ENCODE assay signal across 8 cellular contexts in genomic region chr2:241985161-241985985, GRCh38.
DNase-seq lines count a peak whose midpoint lies in the region; ATAC-seq and TF ChIP-seq lines count a peak whose summit lies in the region.
"Not testable (repeated sequence)": the region's sequence is repeated elsewhere in the genome, so short reads cannot be mapped to it uniquely, and the experiment has no call there.

No MANE protein-coding gene starts in this region.

- ATAC-seq in CD4-positive, alpha-beta T cell (ENCODE audit: poor library complexity) = peak; percentile 99
- ATAC-seq in T-helper 17 cell (peak; percentile 100), naive B cell (ENCODE audit: low read depth in 2 of 2) (peak; percentile 94 to 96)
- peak; percentile 35 for ATAC-seq in activated T-helper 17 cell treated with anti-CD3 and anti-CD28 coated beads, Interleukin-2, amount 50 U/mL, for 72 hours (replicated peaks)

- not testable (repeated sequence) for H3K27ac ChIP-seq in CD4-positive, alpha-beta T cell (ENCODE audit: low read depth, low read length)

- H3K9me3 ChIP-seq in CD4-positive, alpha-beta T cell (ENCODE audit: control insufficient read depth, low read length); T-helper 17 cell (ENCODE audit: control insufficient read depth, low read length, poor library complexity, severe bottlenecking): not testable (repeated sequence)

- peak; percentile 13 to 74 (median 55) for DNase-seq in CD4-positive, alpha-beta T cell
- DNase-seq in T-helper 17 cell = peak in 2 of 3 donors; percentile 49 to 52
- DNase-seq in activated CD4-positive, alpha-beta memory T cell treated with anti-CD3 and anti-CD28 coated beads, Interleukin-2, amount 10 ng/mL, durations not matched to agents 7 days and 5 days = peak; percentile 38
- peak; percentile 85 for DNase-seq in naive B cell
- peak; percentile 27 to 79 for DNase-seq in stimulated activated CD4-positive, alpha-beta T cell treated with anti-CD3 and anti-CD28 coated beads, Interleukin-4, amount 100 ng/mL, for 4 hours
- DNase-seq in stimulated activated naive CD4-positive, alpha-beta T cell (lab: John Stamatoyannopoulos, UW) = peak; percentile 24 to 82 (median 56)

- POLR2A ChIA-PET in CD4-positive, alpha-beta T cell (lab: Charles Lee) = not testable (repeated sequence)
- POLR2A ChIA-PET in activated CD4-positive, alpha-beta memory T cell treated with anti-CD3 and anti-CD28 coated beads, Interleukin-2, amount 10 ng/mL, durations not matched to agents 7 days and 5 days (lab: Charles Lee) = interaction anchor here (0.8 kb wide), 1 partner anchor 10 kb away, joined by 3 read pairs; no protein-coding TSS in a partner anchor

- not testable (repeated sequence) for H3K27me3 Mint-ChIP-seq in CD4-positive, alpha-beta T cell; T-helper 17 cell; activated CD4-positive, alpha-beta memory T cell treated with anti-CD3 and anti-CD28 coated beads, Interleukin-2, amount 10 ng/mL, durations not matched to agents 7 days and 5 days; activated T-helper 17 cell treated with anti-CD3 and anti-CD28 coated beads, Interleukin-2, amount 50 U/mL, for 72 hours; dendritic cell treated with granulocyte-macrophage colony-stimulating factor and Interleukin-4, amounts not matched to agents 40 ng/mL and 50 ng/mL, for 4 days; naive B cell

- H3K9me3 Mint-ChIP-seq in CD4-positive, alpha-beta T cell; activated CD4-positive, alpha-beta memory T cell treated with anti-CD3 and anti-CD28 coated beads, Interleukin-2, amount 10 ng/mL, durations not matched to agents 7 days and 5 days; activated T-helper 17 cell treated with anti-CD3 and anti-CD28 coated beads, Interleukin-2, amount 50 U/mL, for 72 hours; naive B cell: not testable (repeated sequence)
- H3K9me3 Mint-ChIP-seq in dendritic cell treated with granulocyte-macrophage colony-stimulating factor and Interleukin-4, amounts not matched to agents 40 ng/mL and 50 ng/mL, for 4 days = peaks cover 33% of the 10 kb centered on the region

- intact Hi-C loops in CD4-positive, alpha-beta T cell (cut with DNase I, micrococcal nuclease); dendritic cell treated with granulocyte-macrophage colony-stimulating factor and Interleukin-4, amounts not matched to agents 40 ng/mL and 50 ng/mL, for 4 days (cut with micrococcal nuclease): not testable (repeated sequence)

- H3K27ac Mint-ChIP-seq in CD4-positive, alpha-beta T cell = peak overlapping the region; percentile 81
- H3K27ac Mint-ChIP-seq in T-helper 17 cell (peak overlapping the region; percentile 95), naive B cell (peak overlapping the region; percentile 95 to 99 (median 98))
- H3K27ac Mint-ChIP-seq in activated CD4-positive, alpha-beta memory T cell treated with anti-CD3 and anti-CD28 coated beads, Interleukin-2, amount 10 ng/mL, durations not matched to agents 7 days and 5 days = peak overlapping the region; percentile 14
- peak overlapping the region; percentile 29 for H3K27ac Mint-ChIP-seq in activated T-helper 17 cell treated with anti-CD3 and anti-CD28 coated beads, Interleukin-2, amount 50 U/mL, for 72 hours
- H3K27ac Mint-ChIP-seq in dendritic cell treated with granulocyte-macrophage colony-stimulating factor and Interleukin-4, amounts not matched to agents 40 ng/mL and 50 ng/mL, for 4 days = peak overlapping the region; percentile 16

- not testable (repeated sequence) for H3K27me3 ChIP-seq in CD4-positive, alpha-beta T cell (ENCODE audit: control insufficient read depth, insufficient read depth, low read length)

- H3K4me3 Mint-ChIP-seq in CD4-positive, alpha-beta T cell = peak overlapping the region; percentile 46
- H3K4me3 Mint-ChIP-seq in T-helper 17 cell (peak overlapping the region; percentile 59), naive B cell (peak overlapping the region; percentile 30 to 80 (median 62))
- not testable (repeated sequence) for H3K4me3 Mint-ChIP-seq in activated CD4-positive, alpha-beta memory T cell treated with anti-CD3 and anti-CD28 coated beads, Interleukin-2, amount 10 ng/mL, durations not matched to agents 7 days and 5 days; dendritic cell treated with granulocyte-macrophage colony-stimulating factor and Interleukin-4, amounts not matched to agents 40 ng/mL and 50 ng/mL, for 4 days
- H3K4me3 Mint-ChIP-seq in activated T-helper 17 cell treated with anti-CD3 and anti-CD28 coated beads, Interleukin-2, amount 50 U/mL, for 72 hours = peak overlapping the region; percentile 24

- H3K36me3 Mint-ChIP-seq in CD4-positive, alpha-beta T cell (ENCODE audit: low read depth); T-helper 17 cell (ENCODE audit: low read depth); activated CD4-positive, alpha-beta memory T cell treated with anti-CD3 and anti-CD28 coated beads, Interleukin-2, amount 10 ng/mL, durations not matched to agents 7 days and 5 days (ENCODE audit: low read depth); activated T-helper 17 cell treated with anti-CD3 and anti-CD28 coated beads, Interleukin-2, amount 50 U/mL, for 72 hours (ENCODE audit: low read depth); dendritic cell treated with granulocyte-macrophage colony-stimulating factor and Interleukin-4, amounts not matched to agents 40 ng/mL and 50 ng/mL, for 4 days (ENCODE audit: low read depth); naive B cell: not testable (repeated sequence)

- H3K4me1 Mint-ChIP-seq in CD4-positive, alpha-beta T cell (ENCODE audit: low read depth) = peaks cover 18% of the 10 kb centered on the region
- not testable (repeated sequence) for H3K4me1 Mint-ChIP-seq in T-helper 17 cell; activated T-helper 17 cell treated with anti-CD3 and anti-CD28 coated beads, Interleukin-2, amount 50 U/mL, for 72 hours
- peaks cover 12% of the 10 kb centered on the region for H3K4me1 Mint-ChIP-seq in activated CD4-positive, alpha-beta memory T cell treated with anti-CD3 and anti-CD28 coated beads, Interleukin-2, amount 10 ng/mL, durations not matched to agents 7 days and 5 days
- peaks cover 12% of the 10 kb centered on the region for H3K4me1 Mint-ChIP-seq in dendritic cell treated with granulocyte-macrophage colony-stimulating factor and Interleukin-4, amounts not matched to agents 40 ng/mL and 50 ng/mL, for 4 days (ENCODE audit: low read depth)
- H3K4me1 Mint-ChIP-seq in naive B cell = peaks cover 34 to 43% (median 42%) of the 10 kb centered on the region in 3 donors

- CTCF ChIA-PET in CD4-positive, alpha-beta T cell (lab: Charles Lee); activated CD4-positive, alpha-beta memory T cell treated with anti-CD3 and anti-CD28 coated beads, Interleukin-2, amount 10 ng/mL, durations not matched to agents 7 days and 5 days (lab: Charles Lee): not testable (repeated sequence)

- not testable (repeated sequence) for TF ChIP-seq CTCF in CD4-positive, alpha-beta T cell (IDR thresholded peaks at IDR 0.05)

Comparison
In these comparisons a context has a peak if more than half of its experiments do, and no peak if none do; other contexts are left out.
1. ATAC-seq: peak in every context shown above with its lines; median percentile 100 in T-helper 17 cell; 99 in CD4-positive, alpha-beta T cell; 95 in naive B cell; 35 in activated T-helper 17 cell treated with anti-CD3 and anti-CD28 coated beads, Interleukin-2, amount 50 U/mL, for 72 hours.
2. H3K27ac Mint-ChIP-seq: peak in every context shown above with its lines; median percentile 98 in naive B cell; 95 in T-helper 17 cell; 81 in CD4-positive, alpha-beta T cell; 29 in activated T-helper 17 cell treated with anti-CD3 and anti-CD28 coated beads, Interleukin-2, amount 50 U/mL, for 72 hours; 16 in dendritic cell treated with granulocyte-macrophage colony-stimulating factor and Interleukin-4, amounts not matched to agents 40 ng/mL and 50 ng/mL, for 4 days; 14 in activated CD4-positive, alpha-beta memory T cell treated with anti-CD3 and anti-CD28 coated beads, Interleukin-2, amount 10 ng/mL, durations not matched to agents 7 days and 5 days.